ENCODE assay signal across 14 cellular contexts in the genomic region with DNA sequence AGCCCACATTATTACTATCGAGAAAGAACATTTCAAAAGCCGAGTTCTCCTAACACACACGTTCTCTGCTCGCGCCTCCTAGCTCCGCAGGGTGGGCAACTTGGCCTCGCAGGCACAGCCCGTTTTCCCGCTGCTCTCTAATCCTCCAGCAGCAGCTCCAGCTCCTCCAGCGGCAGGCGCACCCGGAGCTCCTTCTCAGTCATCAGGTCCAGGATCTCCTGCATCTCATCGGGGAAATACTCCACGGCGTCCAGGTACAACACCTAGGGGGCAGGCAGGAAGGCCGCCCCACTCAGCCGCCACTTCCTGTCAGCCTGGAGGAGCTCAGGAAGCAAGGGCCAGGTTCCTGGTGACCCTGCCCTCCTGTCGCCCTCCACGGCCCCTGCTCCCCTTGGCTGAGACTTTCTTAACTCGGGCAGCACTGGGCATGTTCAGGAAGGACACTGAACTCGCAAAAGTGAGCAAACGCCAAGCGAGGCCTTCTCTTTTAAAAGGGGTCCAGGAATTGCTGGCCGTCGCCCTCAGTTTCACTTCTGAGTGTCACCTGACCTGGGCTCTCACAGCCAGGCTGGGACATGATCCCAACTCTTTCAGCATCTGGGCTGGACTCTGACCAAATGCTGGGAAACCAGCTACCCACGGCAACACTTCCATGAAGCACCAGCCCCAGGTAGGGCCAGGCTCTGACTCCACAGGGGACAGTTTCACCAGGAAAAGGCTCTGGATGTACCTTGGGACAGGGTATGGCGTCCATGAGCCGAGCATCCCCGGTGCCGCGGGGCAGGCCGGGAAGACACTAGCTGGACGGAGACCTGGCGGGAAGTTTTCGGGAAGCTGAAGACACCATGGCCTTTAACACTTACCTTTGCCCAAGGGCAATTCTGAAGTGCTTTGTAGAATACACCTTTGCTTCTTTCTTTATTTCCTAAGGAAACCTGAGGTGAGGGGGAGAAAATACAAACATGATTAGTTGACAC.
"Had no signal": no experiment of that assay in that cellular context is flagged by ENCODE, and none has a peak within 500 bp of the region (broad histone marks: within the 10 kb centered on the region; RNA-seq: fewer than 3 reads in every experiment).

No MANE protein-coding gene starts in this region.

- DNase-seq: activated CD4-positive, alpha-beta T cell treated with anti-CD3 and anti-CD28 coated beads, Interleukin-2, amount 50 U/mL, for 4 hours; activated CD4-positive, CD25-positive, alpha-beta regulatory T cell treated with anti-CD3 and anti-CD28 coated beads, Interleukin-2, amount 50 U/mL, for 72 hours; activated naive CD4-positive, alpha-beta T cell treated with Interleukin-2 at 50 U/mL for 16 hours; central memory CD4-positive, alpha-beta T cell; immature natural killer cell; SIG-M5; small intestine had no signal

- H2AFZ ChIP-seq: parathyroid adenoma had no signal

- H3K27ac ChIP-seq: parathyroid adenoma had no signal

- H3K9me3 Mint-ChIP-seq: activated T-helper 1 cell treated with anti-CD3 and anti-CD28 coated beads, Interleukin-12 subunit alpha, Interleukin-12 subunit beta, Interleukin-2, Interleukin-4 antibody, amounts not matched to agents 30 ng/mL and 10 ng/mL and 1 ng/mL, durations not matched to agents 14 hours and 24 hours and 36 hours; dendritic cell treated with granulocyte-macrophage colony-stimulating factor and Interleukin-4, amounts not matched to agents 40 ng/mL and 50 ng/mL, for 4 days; memory B cell; nephron; stimulated activated memory B cell treated with anti-CD40 and anti-IgM and Interleukin-4, amounts not matched to agents 10 μg/mL and 1 μg/mL and 100 μg/mL, for 72 hours; type B pancreatic cell had no signal

- H3K27ac Mint-ChIP-seq: activated T-helper 1 cell treated with anti-CD3 and anti-CD28 coated beads, Interleukin-12 subunit alpha, Interleukin-12 subunit beta, Interleukin-2, Interleukin-4 antibody, amounts not matched to agents 30 ng/mL and 10 ng/mL and 1 ng/mL, durations not matched to agents 14 hours and 24 hours and 36 hours; immature natural killer cell; memory B cell; nephron; stimulated activated memory B cell treated with anti-CD40 and anti-IgM and Interleukin-4, amounts not matched to agents 10 μg/mL and 1 μg/mL and 100 μg/mL, for 72 hours; type B pancreatic cell had no signal

- ATAC-seq: stimulated activated memory B cell treated with anti-CD40 and anti-IgM and Interleukin-4, amounts not matched to agents 10 μg/mL and 1 μg/mL and 100 μg/mL, for 72 hours had no signal

- H3K4me3 Mint-ChIP-seq: activated T-helper 1 cell treated with anti-CD3 and anti-CD28 coated beads, Interleukin-12 subunit alpha, Interleukin-12 subunit beta, Interleukin-2, Interleukin-4 antibody, amounts not matched to agents 30 ng/mL and 10 ng/mL and 1 ng/mL, durations not matched to agents 14 hours and 24 hours and 36 hours; dendritic cell treated with granulocyte-macrophage colony-stimulating factor and Interleukin-4, amounts not matched to agents 40 ng/mL and 50 ng/mL, for 4 days; immature natural killer cell; memory B cell; nephron; stimulated activated memory B cell treated with anti-CD40 and anti-IgM and Interleukin-4, amounts not matched to agents 10 μg/mL and 1 μg/mL and 100 μg/mL, for 72 hours; type B pancreatic cell had no signal

- FAIRE-seq: small intestine had no signal

- H3K4me1 Mint-ChIP-seq: memory B cell; nephron; stimulated activated memory B cell treated with anti-CD40 and anti-IgM and Interleukin-4, amounts not matched to agents 10 μg/mL and 1 μg/mL and 100 μg/mL, for 72 hours had no signal

- H3K27me3 Mint-ChIP-seq: dendritic cell treated with granulocyte-macrophage colony-stimulating factor and Interleukin-4, amounts not matched to agents 40 ng/mL and 50 ng/mL, for 4 days; memory B cell; stimulated activated memory B cell treated with anti-CD40 and anti-IgM and Interleukin-4, amounts not matched to agents 10 μg/mL and 1 μg/mL and 100 μg/mL, for 72 hours; type B pancreatic cell had no signal

- H3K9ac ChIP-seq: parathyroid adenoma had no signal
